ENCODE assay signal across 2 cellular contexts in the genomic region with DNA sequence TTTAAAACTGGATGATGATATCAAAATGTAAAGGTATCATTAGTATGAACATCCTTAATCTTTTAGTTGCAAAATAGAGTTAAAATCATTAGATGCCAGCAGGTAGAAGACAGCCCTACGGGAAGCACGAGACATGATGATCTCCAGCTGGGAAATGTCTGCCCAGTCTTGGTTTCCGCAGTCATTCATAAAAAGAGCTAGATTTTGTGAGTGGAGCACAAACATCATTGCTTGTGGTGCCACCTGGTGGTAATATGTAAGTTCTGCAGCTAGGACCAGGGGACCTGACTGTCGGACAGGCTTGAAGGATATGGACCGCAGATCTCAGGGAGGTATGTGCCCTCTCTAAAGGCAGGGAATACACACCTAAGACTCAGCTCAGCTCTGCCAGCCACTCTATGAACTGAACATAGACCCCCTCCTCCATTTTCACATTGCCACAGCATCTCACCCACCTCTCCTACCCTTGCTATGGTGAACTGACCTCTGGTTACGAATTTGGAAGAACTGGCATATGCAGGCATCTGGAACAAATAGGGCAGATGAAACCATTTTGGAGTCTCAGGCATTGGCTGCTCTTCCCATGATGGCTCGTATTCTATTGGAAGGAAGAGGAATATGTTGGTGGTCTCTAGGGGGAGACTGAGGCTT.
A peak's percentile ranks its signal among the peaks of the same experiment; 100 is the strongest.
TF ChIP-seq lines count a peak whose summit lies in the region.

No MANE protein-coding gene starts in this region.

TF ChIP-seq in GM23338, 12 proteins besides CTCF, POLR2A, EP300 and RAD21 (continues in another document):
- TF ChIP-seq, protein P1, sequence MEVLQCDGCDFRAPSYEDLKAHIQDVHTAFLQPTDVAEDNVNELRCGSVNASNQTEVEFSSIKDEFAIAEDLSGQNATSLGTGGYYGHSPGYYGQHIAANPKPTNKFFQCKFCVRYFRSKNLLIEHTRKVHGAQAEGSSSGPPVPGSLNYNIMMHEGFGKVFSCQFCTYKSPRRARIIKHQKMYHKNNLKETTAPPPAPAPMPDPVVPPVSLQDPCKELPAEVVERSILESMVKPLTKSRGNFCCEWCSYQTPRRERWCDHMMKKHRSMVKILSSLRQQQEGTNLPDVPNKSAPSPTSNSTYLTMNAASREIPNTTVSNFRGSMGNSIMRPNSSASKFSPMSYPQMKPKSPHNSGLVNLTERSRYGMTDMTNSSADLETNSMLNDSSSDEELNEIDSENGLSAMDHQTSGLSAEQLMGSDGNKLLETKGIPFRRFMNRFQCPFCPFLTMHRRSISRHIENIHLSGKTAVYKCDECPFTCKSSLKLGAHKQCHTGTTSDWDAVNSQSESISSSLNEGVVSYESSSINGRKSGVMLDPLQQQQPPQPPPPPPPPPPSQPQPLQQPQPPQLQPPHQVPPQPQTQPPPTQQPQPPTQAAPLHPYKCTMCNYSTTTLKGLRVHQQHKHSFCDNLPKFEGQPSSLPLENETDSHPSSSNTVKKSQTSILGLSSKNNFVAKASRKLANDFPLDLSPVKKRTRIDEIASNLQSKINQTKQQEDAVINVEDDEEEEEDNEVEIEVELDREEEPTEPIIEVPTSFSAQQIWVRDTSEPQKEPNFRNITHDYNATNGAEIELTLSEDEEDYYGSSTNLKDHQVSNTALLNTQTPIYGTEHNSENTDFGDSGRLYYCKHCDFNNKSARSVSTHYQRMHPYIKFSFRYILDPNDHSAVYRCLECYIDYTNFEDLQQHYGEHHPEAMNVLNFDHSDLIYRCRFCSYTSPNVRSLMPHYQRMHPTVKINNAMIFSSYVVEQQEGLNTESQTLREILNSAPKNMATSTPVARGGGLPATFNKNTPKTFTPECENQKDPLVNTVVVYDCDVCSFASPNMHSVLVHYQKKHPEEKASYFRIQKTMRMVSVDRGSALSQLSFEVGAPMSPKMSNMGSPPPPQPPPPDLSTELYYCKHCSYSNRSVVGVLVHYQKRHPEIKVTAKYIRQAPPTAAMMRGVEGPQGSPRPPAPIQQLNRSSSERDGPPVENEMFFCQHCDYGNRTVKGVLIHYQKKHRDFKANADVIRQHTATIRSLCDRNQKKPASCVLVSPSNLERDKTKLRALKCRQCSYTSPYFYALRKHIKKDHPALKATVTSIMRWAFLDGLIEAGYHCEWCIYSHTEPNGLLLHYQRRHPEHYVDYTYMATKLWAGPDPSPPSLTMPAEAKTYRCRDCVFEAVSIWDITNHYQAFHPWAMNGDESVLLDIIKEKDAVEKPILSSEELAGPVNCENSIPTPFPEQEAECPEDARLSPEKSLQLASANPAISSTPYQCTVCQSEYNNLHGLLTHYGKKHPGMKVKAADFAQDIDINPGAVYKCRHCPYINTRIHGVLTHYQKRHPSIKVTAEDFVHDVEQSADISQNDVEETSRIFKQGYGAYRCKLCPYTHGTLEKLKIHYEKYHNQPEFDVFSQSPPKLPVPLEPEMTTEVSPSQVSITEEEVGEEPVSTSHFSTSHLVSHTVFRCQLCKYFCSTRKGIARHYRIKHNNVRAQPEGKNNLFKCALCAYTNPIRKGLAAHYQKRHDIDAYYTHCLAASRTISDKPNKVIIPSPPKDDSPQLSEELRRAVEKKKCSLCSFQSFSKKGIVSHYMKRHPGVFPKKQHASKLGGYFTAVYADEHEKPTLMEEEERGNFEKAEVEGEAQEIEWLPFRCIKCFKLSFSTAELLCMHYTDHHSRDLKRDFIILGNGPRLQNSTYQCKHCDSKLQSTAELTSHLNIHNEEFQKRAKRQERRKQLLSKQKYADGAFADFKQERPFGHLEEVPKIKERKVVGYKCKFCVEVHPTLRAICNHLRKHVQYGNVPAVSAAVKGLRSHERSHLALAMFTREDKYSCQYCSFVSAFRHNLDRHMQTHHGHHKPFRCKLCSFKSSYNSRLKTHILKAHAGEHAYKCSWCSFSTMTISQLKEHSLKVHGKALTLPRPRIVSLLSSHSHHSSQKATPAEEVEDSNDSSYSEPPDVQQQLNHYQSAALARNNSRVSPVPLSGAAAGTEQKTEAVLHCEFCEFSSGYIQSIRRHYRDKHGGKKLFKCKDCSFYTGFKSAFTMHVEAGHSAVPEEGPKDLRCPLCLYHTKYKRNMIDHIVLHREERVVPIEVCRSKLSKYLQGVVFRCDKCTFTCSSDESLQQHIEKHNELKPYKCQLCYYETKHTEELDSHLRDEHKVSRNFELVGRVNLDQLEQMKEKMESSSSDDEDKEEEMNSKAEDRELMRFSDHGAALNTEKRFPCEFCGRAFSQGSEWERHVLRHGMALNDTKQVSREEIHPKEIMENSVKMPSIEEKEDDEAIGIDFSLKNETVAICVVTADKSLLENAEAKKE (CRISPR knock-in tag; IDR thresholded peaks at IDR 0.05) = no peak
- TF ChIP-seq, protein P2, sequence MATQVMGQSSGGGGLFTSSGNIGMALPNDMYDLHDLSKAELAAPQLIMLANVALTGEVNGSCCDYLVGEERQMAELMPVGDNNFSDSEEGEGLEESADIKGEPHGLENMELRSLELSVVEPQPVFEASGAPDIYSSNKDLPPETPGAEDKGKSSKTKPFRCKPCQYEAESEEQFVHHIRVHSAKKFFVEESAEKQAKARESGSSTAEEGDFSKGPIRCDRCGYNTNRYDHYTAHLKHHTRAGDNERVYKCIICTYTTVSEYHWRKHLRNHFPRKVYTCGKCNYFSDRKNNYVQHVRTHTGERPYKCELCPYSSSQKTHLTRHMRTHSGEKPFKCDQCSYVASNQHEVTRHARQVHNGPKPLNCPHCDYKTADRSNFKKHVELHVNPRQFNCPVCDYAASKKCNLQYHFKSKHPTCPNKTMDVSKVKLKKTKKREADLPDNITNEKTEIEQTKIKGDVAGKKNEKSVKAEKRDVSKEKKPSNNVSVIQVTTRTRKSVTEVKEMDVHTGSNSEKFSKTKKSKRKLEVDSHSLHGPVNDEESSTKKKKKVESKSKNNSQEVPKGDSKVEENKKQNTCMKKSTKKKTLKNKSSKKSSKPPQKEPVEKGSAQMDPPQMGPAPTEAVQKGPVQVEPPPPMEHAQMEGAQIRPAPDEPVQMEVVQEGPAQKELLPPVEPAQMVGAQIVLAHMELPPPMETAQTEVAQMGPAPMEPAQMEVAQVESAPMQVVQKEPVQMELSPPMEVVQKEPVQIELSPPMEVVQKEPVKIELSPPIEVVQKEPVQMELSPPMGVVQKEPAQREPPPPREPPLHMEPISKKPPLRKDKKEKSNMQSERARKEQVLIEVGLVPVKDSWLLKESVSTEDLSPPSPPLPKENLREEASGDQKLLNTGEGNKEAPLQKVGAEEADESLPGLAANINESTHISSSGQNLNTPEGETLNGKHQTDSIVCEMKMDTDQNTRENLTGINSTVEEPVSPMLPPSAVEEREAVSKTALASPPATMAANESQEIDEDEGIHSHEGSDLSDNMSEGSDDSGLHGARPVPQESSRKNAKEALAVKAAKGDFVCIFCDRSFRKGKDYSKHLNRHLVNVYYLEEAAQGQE (IDR thresholded peaks at IDR 0.05; ENCODE audit: unreplicated experiment) = no peak
- TF ChIP-seq EZH2 (IDR thresholded peaks at IDR 0.05; ENCODE audit: low read depth, unreplicated experiment) (no peak), NANOG (IDR thresholded peaks at IDR 0.05; ENCODE audit: borderline replicate concordance) (no peak), POLR2AphosphoS5 (IDR thresholded peaks at IDR 0.05; ENCODE audit: low read depth) (no peak), EZH2phosphoT487 (IDR thresholded peaks at IDR 0.05; ENCODE audit: unreplicated experiment) (no peak), ZNF114 (CRISPR knock-in tag; IDR thresholded peaks at IDR 0.05) (no peak), STAT1 (IDR thresholded peaks at IDR 0.05; ENCODE audit: unreplicated experiment) (no peak), ZNF331 (CRISPR knock-in tag; IDR thresholded peaks at IDR 0.05; ENCODE audit: low read depth) (no peak), JUNB (IDR thresholded peaks at IDR 0.05; ENCODE audit: unreplicated experiment) (no peak), CREB1 (CRISPR knock-in tag; IDR thresholded peaks at IDR 0.05; ENCODE audit: low read depth) (no peak)

TF ChIP-seq in K562, 482 proteins besides CTCF, POLR2A, EP300 and RAD21 (continues in another document):
- TF ChIP-seq ZNF24 (IDR thresholded peaks at IDR 0.05) (no peak), COPS2 (conservative IDR thresholded peaks at IDR 0.05) (no peak), NCOR1 (IDR thresholded peaks at IDR 0.05) (no peak), SOX6 (IDR thresholded peaks at IDR 0.05) (no peak), NBN (IDR thresholded peaks at IDR 0.05; ENCODE audit: low read depth) (no peak), RB1 (IDR thresholded peaks at IDR 0.05; ENCODE audit: low read depth) (peak; percentile 58; the same call in 1 of the 2 replicates), TCF7 (IDR thresholded peaks at IDR 0.05; ENCODE audit: borderline replicate concordance) (0 out of 2 replicates have a peak, but pooled peaks have one; percentile 29), FOS (IDR thresholded peaks at IDR 0.05; ENCODE audit: extremely low read depth, insufficient read length) (no peak), GABPB1 (CRISPR knock-in tag; IDR thresholded peaks at IDR 0.05) (0 out of 2 replicates have a peak, but pooled peaks have one; percentile 25), SRSF3 (IDR thresholded peaks at IDR 0.05; ENCODE audit: insufficient read depth, low read length) (no peak), RCOR1 (IDR thresholded peaks at IDR 0.05; ENCODE audit: borderline replicate concordance in 1 of 2, low read depth in 2 of 2, low read length in 2 of 2) (0 out of 4 replicates have a peak, but pooled peaks of 1 of the 2 experiments have one; percentile 23), CTBP1 (IDR thresholded peaks at IDR 0.05; ENCODE audit: borderline replicate concordance) (peak; percentile 28; the same call in 1 of the 2 replicates), ZNF165 (CRISPR knock-in tag; IDR thresholded peaks at IDR 0.05; ENCODE audit: borderline replicate concordance) (no peak), ZBED1 (IDR thresholded peaks at IDR 0.05) (no peak), STAG1 (CRISPR knock-in tag; IDR thresholded peaks at IDR 0.05; ENCODE audit: borderline replicate concordance) (peak; percentile 90; the same call in 1 of the 2 replicates)
- TF ChIP-seq, protein P3, sequence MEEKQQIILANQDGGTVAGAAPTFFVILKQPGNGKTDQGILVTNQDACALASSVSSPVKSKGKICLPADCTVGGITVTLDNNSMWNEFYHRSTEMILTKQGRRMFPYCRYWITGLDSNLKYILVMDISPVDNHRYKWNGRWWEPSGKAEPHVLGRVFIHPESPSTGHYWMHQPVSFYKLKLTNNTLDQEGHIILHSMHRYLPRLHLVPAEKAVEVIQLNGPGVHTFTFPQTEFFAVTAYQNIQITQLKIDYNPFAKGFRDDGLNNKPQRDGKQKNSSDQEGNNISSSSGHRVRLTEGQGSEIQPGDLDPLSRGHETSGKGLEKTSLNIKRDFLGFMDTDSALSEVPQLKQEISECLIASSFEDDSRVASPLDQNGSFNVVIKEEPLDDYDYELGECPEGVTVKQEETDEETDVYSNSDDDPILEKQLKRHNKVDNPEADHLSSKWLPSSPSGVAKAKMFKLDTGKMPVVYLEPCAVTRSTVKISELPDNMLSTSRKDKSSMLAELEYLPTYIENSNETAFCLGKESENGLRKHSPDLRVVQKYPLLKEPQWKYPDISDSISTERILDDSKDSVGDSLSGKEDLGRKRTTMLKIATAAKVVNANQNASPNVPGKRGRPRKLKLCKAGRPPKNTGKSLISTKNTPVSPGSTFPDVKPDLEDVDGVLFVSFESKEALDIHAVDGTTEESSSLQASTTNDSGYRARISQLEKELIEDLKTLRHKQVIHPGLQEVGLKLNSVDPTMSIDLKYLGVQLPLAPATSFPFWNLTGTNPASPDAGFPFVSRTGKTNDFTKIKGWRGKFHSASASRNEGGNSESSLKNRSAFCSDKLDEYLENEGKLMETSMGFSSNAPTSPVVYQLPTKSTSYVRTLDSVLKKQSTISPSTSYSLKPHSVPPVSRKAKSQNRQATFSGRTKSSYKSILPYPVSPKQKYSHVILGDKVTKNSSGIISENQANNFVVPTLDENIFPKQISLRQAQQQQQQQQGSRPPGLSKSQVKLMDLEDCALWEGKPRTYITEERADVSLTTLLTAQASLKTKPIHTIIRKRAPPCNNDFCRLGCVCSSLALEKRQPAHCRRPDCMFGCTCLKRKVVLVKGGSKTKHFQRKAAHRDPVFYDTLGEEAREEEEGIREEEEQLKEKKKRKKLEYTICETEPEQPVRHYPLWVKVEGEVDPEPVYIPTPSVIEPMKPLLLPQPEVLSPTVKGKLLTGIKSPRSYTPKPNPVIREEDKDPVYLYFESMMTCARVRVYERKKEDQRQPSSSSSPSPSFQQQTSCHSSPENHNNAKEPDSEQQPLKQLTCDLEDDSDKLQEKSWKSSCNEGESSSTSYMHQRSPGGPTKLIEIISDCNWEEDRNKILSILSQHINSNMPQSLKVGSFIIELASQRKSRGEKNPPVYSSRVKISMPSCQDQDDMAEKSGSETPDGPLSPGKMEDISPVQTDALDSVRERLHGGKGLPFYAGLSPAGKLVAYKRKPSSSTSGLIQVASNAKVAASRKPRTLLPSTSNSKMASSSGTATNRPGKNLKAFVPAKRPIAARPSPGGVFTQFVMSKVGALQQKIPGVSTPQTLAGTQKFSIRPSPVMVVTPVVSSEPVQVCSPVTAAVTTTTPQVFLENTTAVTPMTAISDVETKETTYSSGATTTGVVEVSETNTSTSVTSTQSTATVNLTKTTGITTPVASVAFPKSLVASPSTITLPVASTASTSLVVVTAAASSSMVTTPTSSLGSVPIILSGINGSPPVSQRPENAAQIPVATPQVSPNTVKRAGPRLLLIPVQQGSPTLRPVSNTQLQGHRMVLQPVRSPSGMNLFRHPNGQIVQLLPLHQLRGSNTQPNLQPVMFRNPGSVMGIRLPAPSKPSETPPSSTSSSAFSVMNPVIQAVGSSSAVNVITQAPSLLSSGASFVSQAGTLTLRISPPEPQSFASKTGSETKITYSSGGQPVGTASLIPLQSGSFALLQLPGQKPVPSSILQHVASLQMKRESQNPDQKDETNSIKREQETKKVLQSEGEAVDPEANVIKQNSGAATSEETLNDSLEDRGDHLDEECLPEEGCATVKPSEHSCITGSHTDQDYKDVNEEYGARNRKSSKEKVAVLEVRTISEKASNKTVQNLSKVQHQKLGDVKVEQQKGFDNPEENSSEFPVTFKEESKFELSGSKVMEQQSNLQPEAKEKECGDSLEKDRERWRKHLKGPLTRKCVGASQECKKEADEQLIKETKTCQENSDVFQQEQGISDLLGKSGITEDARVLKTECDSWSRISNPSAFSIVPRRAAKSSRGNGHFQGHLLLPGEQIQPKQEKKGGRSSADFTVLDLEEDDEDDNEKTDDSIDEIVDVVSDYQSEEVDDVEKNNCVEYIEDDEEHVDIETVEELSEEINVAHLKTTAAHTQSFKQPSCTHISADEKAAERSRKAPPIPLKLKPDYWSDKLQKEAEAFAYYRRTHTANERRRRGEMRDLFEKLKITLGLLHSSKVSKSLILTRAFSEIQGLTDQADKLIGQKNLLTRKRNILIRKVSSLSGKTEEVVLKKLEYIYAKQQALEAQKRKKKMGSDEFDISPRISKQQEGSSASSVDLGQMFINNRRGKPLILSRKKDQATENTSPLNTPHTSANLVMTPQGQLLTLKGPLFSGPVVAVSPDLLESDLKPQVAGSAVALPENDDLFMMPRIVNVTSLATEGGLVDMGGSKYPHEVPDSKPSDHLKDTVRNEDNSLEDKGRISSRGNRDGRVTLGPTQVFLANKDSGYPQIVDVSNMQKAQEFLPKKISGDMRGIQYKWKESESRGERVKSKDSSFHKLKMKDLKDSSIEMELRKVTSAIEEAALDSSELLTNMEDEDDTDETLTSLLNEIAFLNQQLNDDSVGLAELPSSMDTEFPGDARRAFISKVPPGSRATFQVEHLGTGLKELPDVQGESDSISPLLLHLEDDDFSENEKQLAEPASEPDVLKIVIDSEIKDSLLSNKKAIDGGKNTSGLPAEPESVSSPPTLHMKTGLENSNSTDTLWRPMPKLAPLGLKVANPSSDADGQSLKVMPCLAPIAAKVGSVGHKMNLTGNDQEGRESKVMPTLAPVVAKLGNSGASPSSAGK (IDR thresholded peaks at IDR 0.05) = no peak
- TF ChIP-seq, protein P4, sequence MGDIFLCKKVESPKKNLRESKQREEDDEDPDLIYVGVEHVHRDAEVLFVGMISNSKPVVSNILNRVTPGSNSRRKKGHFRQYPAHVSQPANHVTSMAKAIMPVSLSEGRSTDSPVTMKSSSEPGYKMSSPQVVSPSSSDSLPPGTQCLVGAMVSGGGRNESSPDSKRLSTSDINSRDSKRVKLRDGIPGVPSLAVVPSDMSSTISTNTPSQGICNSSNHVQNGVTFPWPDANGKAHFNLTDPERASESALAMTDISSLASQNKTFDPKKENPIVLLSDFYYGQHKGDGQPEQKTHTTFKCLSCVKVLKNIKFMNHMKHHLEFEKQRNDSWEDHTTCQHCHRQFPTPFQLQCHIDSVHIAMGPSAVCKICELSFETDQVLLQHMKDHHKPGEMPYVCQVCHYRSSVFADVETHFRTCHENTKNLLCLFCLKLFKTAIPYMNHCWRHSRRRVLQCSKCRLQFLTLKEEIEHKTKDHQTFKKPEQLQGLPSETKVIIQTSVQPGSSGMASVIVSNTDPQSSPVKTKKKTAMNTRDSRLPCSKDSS (IDR thresholded peaks at IDR 0.05; ENCODE audit: low read depth, partially characterized antibody) = no peak
